ENCODE assay signal across 9 cellular contexts in genomic region chr10:44879531-44879899, GRCh38. TPM values are rescaled to one million over a fixed set of nuclear protein-coding genes. Genes with fewer than 3 reads are reported as not detected.
DNase-seq lines count a peak whose midpoint lies in the region; ATAC-seq and TF ChIP-seq lines count a peak whose summit lies in the region.
"Had no signal": no experiment of that assay in that cellular context is flagged by ENCODE, and none has a peak within 500 bp of the region (broad histone marks: within the 10 kb centered on the region; RNA-seq: fewer than 3 reads in every experiment).

No MANE protein-coding gene starts in this region.

- BruUV-seq in PC-9 (replicated peaks; lab: Mats Ljungman, UMichigan) = no TSS peak

- no peaks in the 10 kb centered on the region for H3K9me3 ChIP-seq in CD8-positive, alpha-beta T cell (ENCODE audit: low read length)
- no peaks in the 10 kb centered on the region for H3K9me3 ChIP-seq in heart right ventricle
- no peaks in the 10 kb centered on the region for H3K9me3 ChIP-seq in PC-9 (ENCODE audit: insufficient read depth, low read depth)

- no peak for DNase-seq in CD8-positive, alpha-beta T cell
- DNase-seq in heart right ventricle (no peak), posterior cingulate gyrus (peak in 7 of 10 donors; percentile 34 to 90 (median 57)), PC-9 (no peak), middle frontal gyrus (ENCODE audit: extremely low spot score, low spot score) (no peak)

- no peak overlapping the region for H2AFZ ChIP-seq in PC-9

- no peaks in the 10 kb centered on the region for H3K27me3 ChIP-seq in CD8-positive, alpha-beta T cell (ENCODE audit: insufficient read depth, low read length)
- H3K27me3 ChIP-seq in heart right ventricle (peaks cover 0 to 6% (median 0%) of the 10 kb centered on the region in 7 donors), PC-9 (ENCODE audit: insufficient read depth, low read depth) (peaks cover 67% of the 10 kb centered on the region)

- no peak overlapping the region for H3K4me2 ChIP-seq in PC-9

- H3K9me2 ChIP-seq in PC-9 (ENCODE audit: insufficient read depth) = no peaks in the 10 kb centered on the region

- ATAC-seq in CD8-positive, alpha-beta T cell = no peak
- no peak for ATAC-seq in activated T-helper 17 cell treated with anti-CD3 and anti-CD28 coated beads, Interleukin-2, amount 50 U/mL, for 72 hours (replicated peaks)
- ATAC-seq in heart right ventricle = peak; percentile 7 to 22 (median 16)
- ATAC-seq in HG03521 (IDR thresholded peaks at IDR 0.05; ENCODE audit: unreplicated experiment) = no peak
- no peak for ATAC-seq in GM18511 (IDR thresholded peaks at IDR 0.05; ENCODE audit: unreplicated experiment)

- no peak overlapping the region for H3K27ac Mint-ChIP-seq in CD8-positive, alpha-beta T cell
- H3K27ac Mint-ChIP-seq in activated T-helper 17 cell treated with anti-CD3 and anti-CD28 coated beads, Interleukin-2, amount 50 U/mL, for 72 hours = no peak overlapping the region

- POLR2A ChIA-PET in CD8-positive, alpha-beta T cell (lab: Charles Lee) = no interaction called here
- POLR2A ChIA-PET in PC-9 (lab: Charles Lee; ENCODE audit: unreplicated experiment) = no interaction called here

- H3K4me1 Mint-ChIP-seq in CD8-positive, alpha-beta T cell (ENCODE audit: low read depth) = peaks cover 8% of the 10 kb centered on the region
- no peaks in the 10 kb centered on the region for H3K4me1 Mint-ChIP-seq in activated T-helper 17 cell treated with anti-CD3 and anti-CD28 coated beads, Interleukin-2, amount 50 U/mL, for 72 hours

- no peaks in the 10 kb centered on the region for H3K9me3 Mint-ChIP-seq in CD8-positive, alpha-beta T cell
- no peaks in the 10 kb centered on the region for H3K9me3 Mint-ChIP-seq in activated T-helper 17 cell treated with anti-CD3 and anti-CD28 coated beads, Interleukin-2, amount 50 U/mL, for 72 hours

- H3K79me2 ChIP-seq in PC-9 (ENCODE audit: low read depth) = no peaks in the 10 kb centered on the region

- TF ChIP-seq CTCF in CD8-positive, alpha-beta T cell (IDR thresholded peaks at IDR 0.05) = no peak
- TF ChIP-seq CTCF in heart right ventricle (IDR thresholded peaks at IDR 0.05) (no peak), PC-9 (conservative IDR thresholded peaks at IDR 0.05) (no peak)

- H3K4me3 ChIP-seq in CD8-positive, alpha-beta T cell (ENCODE audit: low read depth, low read length) = peak overlapping the region; percentile 66
- peak overlapping the region in 9 of 10 donors; percentile 35 to 61 (median 52) for H3K4me3 ChIP-seq in heart right ventricle
- no peak overlapping the region for H3K4me3 ChIP-seq in PC-9

- H3K4me3 Mint-ChIP-seq in CD8-positive, alpha-beta T cell = peak overlapping the region; percentile 90
- peak overlapping the region; percentile 58 for H3K4me3 Mint-ChIP-seq in activated T-helper 17 cell treated with anti-CD3 and anti-CD28 coated beads, Interleukin-2, amount 50 U/mL, for 72 hours

- no peaks in the 10 kb centered on the region; the same call in 1 of the 2 replicates for H4K20me1 ChIP-seq in PC-9 (ENCODE audit: insufficient read depth)

- peaks cover 28% of the 10 kb centered on the region for H3K27me3 Mint-ChIP-seq in CD8-positive, alpha-beta T cell (ENCODE audit: low read depth)
- H3K27me3 Mint-ChIP-seq in activated T-helper 17 cell treated with anti-CD3 and anti-CD28 coated beads, Interleukin-2, amount 50 U/mL, for 72 hours = peaks cover 18% of the 10 kb centered on the region

- WGBS in heart right ventricle, 2 donors = 31 to 45% methylated on average over 14 of the region's 14 CpGs

- intact Hi-C loops in CD8-positive, alpha-beta T cell (cut with DNase I, micrococcal nuclease) = no loop called here
- intact Hi-C loops in heart right ventricle (cut with DNase I) = loop anchor here in 2 of 10 donors (2.0 to 10.0 kb wide), 3 partner anchors 77 to 115 kb away; partner anchors contain the start of gene DEPP1 (in 1 of the 2)
- intact Hi-C loops in posterior cingulate gyrus (cut with DNase I) = loop anchor here (5.0 kb wide), 1 partner anchor 93 kb away; no protein-coding TSS in a partner anchor
- intact Hi-C loops in PC-9 (cut with micrococcal nuclease; ENCODE audit: unreplicated experiment) = no loop called here

- H3K27ac ChIP-seq in CD8-positive, alpha-beta T cell (ENCODE audit: low read depth, low read length) = no peak overlapping the region
- peak overlapping the region in 6 of 10 donors; percentile 47 to 72 (median 63) for H3K27ac ChIP-seq in heart right ventricle
- H3K27ac ChIP-seq in PC-9 = no peak overlapping the region

- H3F3A ChIP-seq in PC-9 (ENCODE audit: insufficient read depth, low read depth) = no peaks in the 10 kb centered on the region

- H3K4me1 ChIP-seq in CD8-positive, alpha-beta T cell (ENCODE audit: insufficient read depth, low read length) = peaks cover 6% of the 10 kb centered on the region
- H3K4me1 ChIP-seq in heart right ventricle (peaks cover 0 to 28% (median 10%) of the 10 kb centered on the region in 9 donors), PC-9 (replicated peaks; ENCODE audit: insufficient read depth) (no peaks in the 10 kb centered on the region)

- H3K36me3 Mint-ChIP-seq in CD8-positive, alpha-beta T cell = no peaks in the 10 kb centered on the region
- H3K36me3 Mint-ChIP-seq in activated T-helper 17 cell treated with anti-CD3 and anti-CD28 coated beads, Interleukin-2, amount 50 U/mL, for 72 hours (ENCODE audit: low read depth) = no peaks in the 10 kb centered on the region

- CTCF ChIA-PET in CD8-positive, alpha-beta T cell (lab: Charles Lee) = interaction anchor here (1.1 to 3.3 kb wide), 3 partner anchors 15 to 52 kb away, joined by 3 to 11 read pairs (median 6); no protein-coding TSS in a partner anchor
- CTCF ChIA-PET in PC-9 (lab: Charles Lee) = no interaction called here

- H3K36me3 ChIP-seq in CD8-positive, alpha-beta T cell (ENCODE audit: insufficient read depth, low read length) = no peaks in the 10 kb centered on the region
- H3K36me3 ChIP-seq in heart right ventricle = no peaks in the 10 kb centered on the region
- no peaks in the 10 kb centered on the region for H3K36me3 ChIP-seq in PC-9 (ENCODE audit: low read depth)

RNA-seq across cellular contexts. Expression of gene TMEM72, which starts 31.6 kb away (rescaled TPM):
- total RNA-seq in CD8-positive, alpha-beta T cell = not detected
- total RNA-seq in activated T-helper 17 cell treated with anti-CD3 and anti-CD28 coated beads, Interleukin-2, amount 50 U/mL, for 72 hours = not detected
- total RNA-seq in heart right ventricle (under 1 TPM in 2 of 10 donors, not detected in 8; 0.17 to 0.22 TPM), PC-9 (2021) (not detected in 2 replicates)
- polyA plus RNA-seq in heart right ventricle = not detected
- total RNA-seq: SK-MEL-5 had no signal

Comparison
In these comparisons a context has a peak if more than half of its experiments do, and no peak if none do; other contexts are left out.
1. ATAC-seq: peak in heart right ventricle (8 of 8); none in CD8-positive, alpha-beta T cell (single experiment), activated T-helper 17 cell treated with anti-CD3 and anti-CD28 coated beads, Interleukin-2, amount 50 U/mL, for 72 hours (single experiment), HG03521 (single experiment) and GM18511 (single experiment).
2. DNase-seq: peak in posterior cingulate gyrus (7 of 10); none in CD8-positive, alpha-beta T cell (0 of 7), heart right ventricle (0 of 2), PC-9 (0 of 2) and middle frontal gyrus (single experiment).
3. H3K27ac ChIP-seq: peak in heart right ventricle (6 of 10); none in CD8-positive, alpha-beta T cell (single experiment) and PC-9 (single experiment).